9 cellular contexts compared by ENCODE assay signal in the genomic region with DNA sequence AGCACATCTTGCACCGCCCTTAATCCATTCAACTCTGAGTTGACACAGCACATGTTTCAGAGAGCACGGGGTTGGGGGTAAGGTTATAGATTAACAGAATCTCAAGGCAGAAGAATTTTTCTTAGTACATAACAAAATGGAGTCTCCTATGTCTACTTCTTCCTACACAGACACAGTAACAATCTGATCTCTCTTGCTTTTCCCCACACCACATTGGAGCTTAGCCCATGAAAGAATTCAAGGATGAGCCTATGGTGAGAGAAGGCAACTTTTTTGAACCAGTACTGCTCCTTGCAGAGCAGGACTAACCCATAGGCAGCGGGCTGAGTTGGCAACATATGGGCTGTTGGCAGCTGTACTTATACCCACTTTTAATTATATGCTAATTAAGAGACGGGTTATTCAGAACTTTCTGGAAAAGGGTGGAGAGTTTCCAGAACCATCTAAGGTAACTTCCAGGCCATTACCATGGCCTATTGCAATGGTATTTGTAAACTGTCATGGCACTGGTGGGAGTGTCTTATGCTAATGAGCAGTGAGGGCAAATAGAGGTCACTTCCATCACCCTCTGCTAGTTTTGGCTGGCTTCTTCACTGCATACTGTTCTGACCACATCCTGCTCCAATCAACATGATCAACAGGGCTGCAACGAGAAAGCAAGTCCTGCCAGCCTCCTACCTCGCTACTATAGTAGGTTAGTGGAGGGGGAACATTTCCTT. TPM values are rescaled to one million over a fixed set of nuclear protein-coding genes. Genes with fewer than 3 reads are reported as not detected.
DNase-seq lines count a peak whose midpoint lies in the region; ATAC-seq and TF ChIP-seq lines count a peak whose summit lies in the region.
"Not testable (repeated sequence)": the region's sequence is repeated elsewhere in the genome, so short reads cannot be mapped to it uniquely, and the experiment has no call there.
"Had no signal": no experiment of that assay in that cellular context is flagged by ENCODE, and none has a peak within 500 bp of the region (broad histone marks: within the 10 kb centered on the region; RNA-seq: fewer than 3 reads in every experiment).

No MANE protein-coding gene starts in this region.

- H3K27me3 ChIP-seq in trophoblast cell (ENCODE audit: insufficient read depth, low read length): not testable (repeated sequence)

- not testable (repeated sequence) for H4K91ac ChIP-seq in trophoblast cell (ENCODE audit: low read depth, low read length)

- peak; percentile 84 for ATAC-seq in GM18868 (IDR thresholded peaks at IDR 0.05; ENCODE audit: unreplicated experiment)
- peak; percentile 78 for ATAC-seq in HG02763 (IDR thresholded peaks at IDR 0.05; ENCODE audit: unreplicated experiment)

- not testable (repeated sequence) for H3K23ac ChIP-seq in trophoblast cell (ENCODE audit: low read length)

- not testable (repeated sequence) for H3K4me2 ChIP-seq in trophoblast cell (ENCODE audit: low read length)

- peak; percentile 88 for DNase-seq in AG09319 (ENCODE audit: extremely low read depth, low read depth)
- peak; percentile 88 for DNase-seq in LHCN-M2 (ENCODE audit: low read depth)
- peak; percentile 40 for DNase-seq in T-helper 9 cell
- peak; percentile 94 for DNase-seq in amniotic epithelial cell (ENCODE audit: low read depth)
- peak; percentile 87 for DNase-seq in glomerular visceral epithelial cell (ENCODE audit: extremely low spot score)
- DNase-seq in trophoblast cell: peak in 1 of 2 donors; percentile 2

- no CpG with 5 or more reads among the region's 6 CpGs for WGBS in trophoblast cell (ENCODE audit: extremely low coverage, insufficient coverage, insufficient read length)

- not testable (repeated sequence) for H3K18ac ChIP-seq in trophoblast cell (ENCODE audit: low read length)

- not testable (repeated sequence) for H2AFZ ChIP-seq in trophoblast cell (ENCODE audit: insufficient read depth, low read length, poor library complexity)

- H3K14ac ChIP-seq in trophoblast cell (ENCODE audit: low read length): not testable (repeated sequence)

- not testable (repeated sequence) for H3K4ac ChIP-seq in trophoblast cell (ENCODE audit: low read depth, low read length)

- not testable (repeated sequence) for TF ChIP-seq CTCF in AG09319 (IDR thresholded peaks at IDR 0.05; ENCODE audit: low read depth, low read length)

- not testable (repeated sequence) for H4K8ac ChIP-seq in trophoblast cell (ENCODE audit: low read depth, low read length)

- peaks cover 10% of the 10 kb centered on the region for H3K79me1 ChIP-seq in trophoblast cell (ENCODE audit: low read length)

- H3K9me3 ChIP-seq in trophoblast cell (ENCODE audit: insufficient read depth, low read depth, low read length): not testable (repeated sequence)

- peak overlapping the region; percentile 48 for H3K27ac ChIP-seq in trophoblast cell (ENCODE audit: low read depth, low read length)

- not testable (repeated sequence) for H4K12ac ChIP-seq in trophoblast cell (ENCODE audit: low read depth, low read length)

- H2BK5ac ChIP-seq in trophoblast cell (ENCODE audit: low read depth, low read length, poor library complexity): peak overlapping the region; percentile 77

- H3K79me2 ChIP-seq in trophoblast cell (ENCODE audit: control insufficient read depth, insufficient read depth, low read length, poor library complexity): not testable (repeated sequence)

- H3K4me1 ChIP-seq in trophoblast cell (ENCODE audit: control insufficient read depth in 1 of 2, insufficient read depth in 2 of 2, low read length in 2 of 2): peaks cover 9 to 20% of the 10 kb centered on the region in 2 experiments

- not testable (repeated sequence) for H3K4me3 ChIP-seq in trophoblast cell (ENCODE audit: low read depth, low read length)

- H2BK12ac ChIP-seq in trophoblast cell (ENCODE audit: low read length): peak overlapping the region; percentile 68

- not testable (repeated sequence) for H3K9ac ChIP-seq in trophoblast cell (ENCODE audit: low read length)

- H3K36me3 ChIP-seq in trophoblast cell (ENCODE audit: control insufficient read depth in 1 of 2, insufficient read depth in 2 of 2, low read length in 2 of 2): not testable (repeated sequence)

- peak overlapping the region; percentile 77 for H2AK5ac ChIP-seq in trophoblast cell (ENCODE audit: low read length)

- peak overlapping the region; percentile 83 for H2BK120ac ChIP-seq in trophoblast cell (ENCODE audit: insufficient read depth, low read length, poor library complexity)

RNA-seq across cellular contexts. Expression of a gene that starts 5.4 kb away (rescaled TPM):
- 3.5 and 7.0 TPM in 2 replicates for total RNA-seq in LHCN-M2 (2014; rRNA removed)
- polyA plus RNA-seq in LHCN-M2 (2012): 7.8 TPM
- polyA plus RNA-seq in trophoblast cell (2013): 0.79 and 0.99 TPM in 2 replicates
- total RNA-seq: NCI-H460 had no signal

RNA-seq across cellular contexts. Expression of a gene that starts 25.3 kb away (rescaled TPM):
- total RNA-seq in LHCN-M2 (2014; rRNA removed): 0.51 TPM in 1 of 2 replicates, not detected in the other
- polyA plus RNA-seq in LHCN-M2 (2012): not detected
- polyA plus RNA-seq in trophoblast cell (2013): 1.4 and 1.5 TPM in 2 replicates
- total RNA-seq: NCI-H460 had no signal

RNA-seq across cellular contexts. Expression of a gene that starts 31.9 kb away (rescaled TPM):
- not detected in 2 replicates for total RNA-seq in LHCN-M2 (2014; rRNA removed)
- 0.17 TPM for polyA plus RNA-seq in LHCN-M2 (2012)
- 0.18 and 0.22 TPM in 2 replicates for polyA plus RNA-seq in trophoblast cell (2013)
- total RNA-seq: NCI-H460 had no signal

RNA-seq across cellular contexts. Expression of a gene that starts 40.3 kb away (rescaled TPM):
- not detected in 2 replicates for total RNA-seq in LHCN-M2 (2014; rRNA removed)
- not detected for polyA plus RNA-seq in LHCN-M2 (2012)
- polyA plus RNA-seq in trophoblast cell (2013): 3.1 TPM in 2 replicates
- total RNA-seq: NCI-H460 had no signal
